ENCODE assay signal across 21 cellular contexts in the genomic region with DNA sequence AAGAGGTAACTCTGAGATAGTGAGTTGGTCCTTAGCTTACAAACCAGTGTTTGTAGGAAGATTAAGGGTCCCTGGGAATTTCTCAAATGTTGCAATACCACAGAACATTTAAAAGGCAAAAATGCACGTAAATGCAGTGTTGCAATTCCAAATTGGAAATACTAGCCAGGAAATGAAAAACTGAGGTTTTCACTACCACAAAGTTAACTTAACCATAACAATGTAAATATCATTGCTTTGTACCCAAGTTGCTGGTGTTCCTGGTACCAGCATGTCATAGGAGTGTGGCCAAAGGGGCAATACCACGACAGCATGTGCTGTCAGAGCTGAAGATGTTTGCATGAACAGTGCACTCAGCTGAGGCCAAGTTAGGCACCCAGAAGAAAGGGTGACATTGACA.
DNase-seq lines count a peak whose midpoint lies in the region; ATAC-seq, FAIRE-seq and TF ChIP-seq lines count a peak whose summit lies in the region.
"Had no signal": no experiment of that assay in that cellular context is flagged by ENCODE, and none has a peak within 500 bp of the region (broad histone marks: within the 10 kb centered on the region; RNA-seq: fewer than 3 reads in every experiment).

No MANE protein-coding gene starts in this region.

- POLR2A ChIA-PET in HepG2 (lab: Yijun Ruan, JAX), result no interaction called here

- H4K20me1 ChIP-seq in HepG2 (ENCODE audit: insufficient read depth, low read length) (no peaks in the 10 kb centered on the region), astrocyte (ENCODE audit: insufficient read depth, low read length) (no peaks in the 10 kb centered on the region)

- H3K9me3 ChIP-seq in HepG2 (ENCODE audit: low read length), result no peaks in the 10 kb centered on the region
- H3K9me3 ChIP-seq in right lobe of liver, result no peaks in the 10 kb centered on the region
- H3K9me3 ChIP-seq in astrocyte (ENCODE audit: insufficient read depth, low read depth, low read length), result no peaks in the 10 kb centered on the region
- H3K9me3 ChIP-seq: body of pancreas, esophagus squamous epithelium, left lung, upper lobe of left lung had no signal

- H3K4me3 ChIP-seq in HepG2 (replicated peaks in 1 of 3; ENCODE audit: insufficient read depth in 1 of 3, low read depth in 2 of 3, low read length in 3 of 3) (no peak overlapping the region), right lobe of liver (no peak overlapping the region), astrocyte (ENCODE audit: insufficient read depth, low read depth, low read length) (no peak overlapping the region), fibroblast of pulmonary artery (replicated peaks; ENCODE audit: low read depth, low read length) (no peak overlapping the region)
- H3K4me3 ChIP-seq: body of pancreas, esophagus squamous epithelium, GM23338, left lung, upper lobe of left lung had no signal

- intact Hi-C loops in HepG2 (cut with micrococcal nuclease; ENCODE audit: unreplicated experiment), result no loop called here
- intact Hi-C loops in right lobe of liver (cut with DNase I), result no loop called here
- intact Hi-C loops in activated naive CD4-positive, alpha-beta T cell treated with anti-CD3 and anti-CD28 coated beads for 36 hours (cut with micrococcal nuclease), result no loop called here

- no peak for TF ChIP-seq CTCF in HepG2 (CRISPR knock-in tag; IDR thresholded peaks at IDR 0.05)
- TF ChIP-seq CTCF in right lobe of liver (IDR thresholded peaks at IDR 0.05), result no peak
- TF ChIP-seq CTCF in astrocyte (IDR thresholded peaks at IDR 0.05; ENCODE audit: insufficient read depth, low read depth, low read length), result no peak
- TF ChIP-seq CTCF in fibroblast of pulmonary artery (IDR thresholded peaks at IDR 0.05; ENCODE audit: low read length, missing control alignments), result no peak

- H3K79me2 ChIP-seq in HepG2 (ENCODE audit: insufficient read depth, low read length), result no peaks in the 10 kb centered on the region
- H3K79me2 ChIP-seq in astrocyte (ENCODE audit: insufficient read depth, low read length), result no peaks in the 10 kb centered on the region
- H3K79me2 ChIP-seq: parathyroid adenoma had no signal

- no peak for TF ChIP-seq RAD21 in HepG2 (CRISPR knock-in tag; IDR thresholded peaks at IDR 0.05)

- H3K9ac ChIP-seq in HepG2 (ENCODE audit: insufficient read depth, low read depth, low read length), result no peak overlapping the region
- peak overlapping the region; percentile 8 for H3K9ac ChIP-seq in astrocyte (ENCODE audit: low read length)
- H3K9ac ChIP-seq: parathyroid adenoma had no signal

- H3K4me2 ChIP-seq in HepG2 (ENCODE audit: low read depth, low read length) (0 out of 2 replicates have a peak overlapping the region, but pooled peaks have one; percentile 19), astrocyte (ENCODE audit: low read length) (no peak overlapping the region)
- H3K4me2 ChIP-seq: GM23338 had no signal

- ATAC-seq in HepG2 (peak; percentile 31; the same call in 1 of the 3 replicates), right lobe of liver (no peak), HG03159 (IDR thresholded peaks at IDR 0.05; ENCODE audit: unreplicated experiment) (no peak)
- no peak for ATAC-seq in stimulated activated naive CD8-positive, alpha-beta T cell treated with anti-CD3 and anti-CD28 coated beads, Interleukin-15, Interleukin-2, amounts not matched to agents 100 U/mL and 50 U/mL, for 24 hours
- ATAC-seq: body of pancreas, GM23338, left lung had no signal

- TF ChIP-seq POLR2A in HepG2 (IDR thresholded peaks at IDR 0.05; ENCODE audit: insufficient read depth in 1 of 2, low read depth in 2 of 2, low read length in 2 of 2), result no peak
- TF ChIP-seq POLR2A in right lobe of liver (IDR thresholded peaks at IDR 0.05), result no peak

- H3K27me3 ChIP-seq in HepG2 (ENCODE audit: control insufficient read depth in 1 of 2, insufficient read depth in 2 of 2, low read length in 2 of 2) (no peaks in the 10 kb centered on the region), right lobe of liver (no peaks in the 10 kb centered on the region), astrocyte (ENCODE audit: insufficient read depth, low read length) (no peaks in the 10 kb centered on the region)
- H3K27me3 ChIP-seq: body of pancreas, esophagus squamous epithelium, left lung, upper lobe of left lung had no signal

- H3K27ac ChIP-seq in HepG2 (ENCODE audit: extremely low read length, insufficient read depth, low read length), result peak overlapping the region; percentile 15
- no peak overlapping the region for H3K27ac ChIP-seq in right lobe of liver
- H3K27ac ChIP-seq in astrocyte (ENCODE audit: low read depth, low read length), result peak overlapping the region; percentile 29
- H3K27ac ChIP-seq: body of pancreas, esophagus squamous epithelium, left lung, parathyroid adenoma, upper lobe of left lung had no signal

- no peak overlapping the region for H2AFZ ChIP-seq in HepG2 (ENCODE audit: low read length)
- no peak overlapping the region for H2AFZ ChIP-seq in astrocyte (ENCODE audit: low read depth, low read length)
- H2AFZ ChIP-seq: GM23338, parathyroid adenoma had no signal

- no peak for DNase-seq in HepG2 (ENCODE audit: low spot score)
- no peak for DNase-seq in right lobe of liver
- peak; percentile 64 for DNase-seq in astrocyte (ENCODE audit: low read depth)
- DNase-seq in fibroblast of pulmonary artery (ENCODE audit: low read depth), result peak; percentile 93
- DNase-seq in stimulated activated naive CD8-positive, alpha-beta T cell treated with anti-CD3 and anti-CD28 coated beads, Interleukin-15, Interleukin-2, amounts not matched to agents 100 U/mL and 50 U/mL, for 24 hours, result no peak
- DNase-seq in activated naive CD4-positive, alpha-beta T cell treated with anti-CD3 and anti-CD28 coated beads for 36 hours, result no peak
- no peak for DNase-seq in activated T-cell treated with anti-CD3 and anti-CD28 coated beads, Interleukin-2, amount 50 U/mL, for 1 hour
- DNase-seq: ACHN; body of pancreas; esophagus squamous epithelium; left lung; NCI-H1694; NCI-H345; SHP77; stimulated activated naive CD4-positive, alpha-beta T cell treated with Interleukin-2 at 50 U/mL for 16 hours; upper lobe of left lung had no signal

- no peak for FAIRE-seq in HepG2 (lab: Jason Lieb, UNC)
- no peak for FAIRE-seq in astrocyte (lab: Jason Lieb, UNC)
- FAIRE-seq: GM12892 had no signal

- in situ Hi-C loops in HepG2 (cut with HindIII; ENCODE audit: extremely low pct_ligation_motif_present, low pct_unique_long_range_greater_than_20kb), result no loop called here

- no peaks in the 10 kb centered on the region for H3K27me3 Mint-ChIP-seq in astrocyte (ENCODE audit: low read depth, unreplicated experiment)
- no peaks in the 10 kb centered on the region for H3K27me3 Mint-ChIP-seq in activated naive CD4-positive, alpha-beta T cell treated with anti-CD3 and anti-CD28 coated beads for 36 hours (ENCODE audit: low read depth)

- CTCF ChIA-PET in HepG2 (lab: Yijun Ruan, JAX; ENCODE audit: low intra/inter-chr PET ratio, low total read pairs), result no interaction called here
- CTCF ChIA-PET in activated naive CD4-positive, alpha-beta T cell treated with anti-CD3 and anti-CD28 coated beads for 36 hours (lab: Charles Lee), result no interaction called here

- 5% methylated on average over 2 of the region's 2 CpGs for WGBS in HepG2 (ENCODE audit: low lambda C conversion rate)
- 43% methylated on average over 2 of the region's 2 CpGs for WGBS in right lobe of liver (ENCODE audit: insufficient coverage, low coverage, low lambda C conversion rate, missing lambda C conversion rate)

- H3K36me3 ChIP-seq in HepG2 (replicated peaks in 1 of 2; ENCODE audit: control insufficient read depth in 1 of 2, insufficient read depth in 2 of 2, low read length in 2 of 2) (no peaks in the 10 kb centered on the region), right lobe of liver (no peaks in the 10 kb centered on the region), astrocyte (ENCODE audit: insufficient read depth, low read length) (peaks cover 8% of the 10 kb centered on the region)
- H3K36me3 ChIP-seq: esophagus squamous epithelium, left lung, upper lobe of left lung had no signal

- H3K9me3 Mint-ChIP-seq in astrocyte (ENCODE audit: unreplicated experiment), result no peaks in the 10 kb centered on the region
- H3K9me3 Mint-ChIP-seq in activated naive CD4-positive, alpha-beta T cell treated with anti-CD3 and anti-CD28 coated beads for 36 hours, result no peaks in the 10 kb centered on the region
- H3K9me3 Mint-ChIP-seq: GM23338 had no signal

- peaks cover 16% of the 10 kb centered on the region for H3K36me3 Mint-ChIP-seq in astrocyte (ENCODE audit: low read depth, unreplicated experiment)
- H3K36me3 Mint-ChIP-seq in activated naive CD4-positive, alpha-beta T cell treated with anti-CD3 and anti-CD28 coated beads for 36 hours (ENCODE audit: low read depth), result peaks cover 1% of the 10 kb centered on the region

- TF ChIP-seq EP300 in HepG2 (IDR thresholded peaks at IDR 0.05; ENCODE audit: low read depth in 2 of 2, low read length in 2 of 2), result no peak; a peak in 1 of 4 replicates
- TF ChIP-seq EP300 in HepG2 (CRISPR knock-in tag; IDR thresholded peaks at IDR 0.05; ENCODE audit: borderline replicate concordance), result no peak

- H3K4me3 Mint-ChIP-seq in astrocyte (ENCODE audit: unreplicated experiment), result no peak overlapping the region
- H3K4me3 Mint-ChIP-seq in activated naive CD4-positive, alpha-beta T cell treated with anti-CD3 and anti-CD28 coated beads for 36 hours, result no peak overlapping the region
- H3K4me3 Mint-ChIP-seq: GM23338; T-helper 2 cell treated with Interferon-gamma antibody and Interleukin-4, amounts not matched to agents 5 μg/mL and 100 μg/mL, for 36 hours had no signal

- no peak overlapping the region for H3K27ac Mint-ChIP-seq in astrocyte (ENCODE audit: unreplicated experiment)
- no peak overlapping the region for H3K27ac Mint-ChIP-seq in activated naive CD4-positive, alpha-beta T cell treated with anti-CD3 and anti-CD28 coated beads for 36 hours
- H3K27ac Mint-ChIP-seq: GM23338; T-helper 2 cell treated with Interferon-gamma antibody and Interleukin-4, amounts not matched to agents 5 μg/mL and 100 μg/mL, for 36 hours had no signal

- peaks cover 23% of the 10 kb centered on the region for H3K4me1 Mint-ChIP-seq in astrocyte (ENCODE audit: low read depth, unreplicated experiment)
- H3K4me1 Mint-ChIP-seq in activated naive CD4-positive, alpha-beta T cell treated with anti-CD3 and anti-CD28 coated beads for 36 hours (ENCODE audit: low read depth), result no peaks in the 10 kb centered on the region
- H3K4me1 Mint-ChIP-seq: GM23338 had no signal

- H3K4me1 ChIP-seq in HepG2 (ENCODE audit: insufficient read depth, low read length) (peaks cover 54% of the 10 kb centered on the region), right lobe of liver (no peaks in the 10 kb centered on the region), astrocyte (ENCODE audit: insufficient read depth, low read length) (peaks cover 27% of the 10 kb centered on the region)
- H3K4me1 ChIP-seq: body of pancreas, left lung, parathyroid adenoma had no signal

- no TSS peak for BruUV-seq in HepG2 (replicated peaks; lab: Mats Ljungman, UMichigan)

TF ChIP-seq in HepG2, 621 proteins besides CTCF, POLR2A, EP300 and RAD21 (continues in another document):
- TF ChIP-seq BCL6 (CRISPR knock-in tag; IDR thresholded peaks at IDR 0.05), result peak; percentile 34; the same call in 1 of the 2 replicates

Comparison
In these comparisons a context has a peak if more than half of its experiments do, and no peak if none do; other contexts are left out.
1. H3K27ac ChIP-seq: peak in HepG2 (single experiment) and astrocyte (single experiment); none in right lobe of liver (0 of 3).
2. DNase-seq: peak in astrocyte (single experiment) and fibroblast of pulmonary artery (single experiment); none in HepG2 (single experiment), right lobe of liver (0 of 3), stimulated activated naive CD8-positive, alpha-beta T cell treated with anti-CD3 and anti-CD28 coated beads, Interleukin-15, Interleukin-2, amounts not matched to agents 100 U/mL and 50 U/mL, for 24 hours (single experiment), activated naive CD4-positive, alpha-beta T cell treated with anti-CD3 and anti-CD28 coated beads for 36 hours (single experiment) and activated T-cell treated with anti-CD3 and anti-CD28 coated beads, Interleukin-2, amount 50 U/mL, for 1 hour (single experiment).